Comparison of ENCODE assay signal across 26 cellular contexts in genomic region chr20:36368869-36369268, GRCh38.
"Had no signal": no experiment of that assay in that cellular context is flagged by ENCODE, and none has a peak within 500 bp of the region (broad histone marks: within the 10 kb centered on the region; RNA-seq: fewer than 3 reads in every experiment).

No MANE protein-coding gene starts in this region.

- H3K36me3 ChIP-seq: esophagus squamous epithelium, heart right ventricle, lower lobe of right lung, neural progenitor cell, ovary, right lobe of liver, thyroid gland had no signal

- H3K27ac ChIP-seq: esophagus squamous epithelium, heart right ventricle, lower lobe of right lung, neural progenitor cell, ovary, right lobe of liver, thyroid gland had no signal

- H3K4me2 ChIP-seq: neural progenitor cell had no signal

- H3K4me1 Mint-ChIP-seq: immature natural killer cell; memory B cell; naive thymus-derived CD4-positive, alpha-beta T cell; nephron; neural progenitor cell; stimulated activated naive B cell treated with anti-CD40 and anti-IgM and Interleukin-4, amounts not matched to agents 10 μg/mL and 1 μg/mL and 100 μg/mL, for 72 hours had no signal

- H3K9me3 Mint-ChIP-seq: immature natural killer cell; memory B cell; nephron; neural progenitor cell; stimulated activated naive B cell treated with anti-CD40 and anti-IgM and Interleukin-4, amounts not matched to agents 10 μg/mL and 1 μg/mL and 100 μg/mL, for 72 hours; stimulated activated naive CD8-positive, alpha-beta T cell treated with anti-CD3 and anti-CD28 coated beads, Interleukin-15, Interleukin-2, amounts not matched to agents 100 ng/mL and 50 ng/mL, for 24 hours had no signal

- ATAC-seq: heart right ventricle; left colon; left ventricle myocardium superior; lower lobe of right lung; naive thymus-derived CD4-positive, alpha-beta T cell; right lobe of liver; stimulated activated naive B cell treated with anti-CD40 and anti-IgM and Interleukin-4, amounts not matched to agents 10 μg/mL and 1 μg/mL and 100 μg/mL, for 72 hours had no signal

- H3K4me3 ChIP-seq: esophagus squamous epithelium, heart right ventricle, lower lobe of right lung, neural progenitor cell, ovary, right lobe of liver, thyroid gland had no signal

- H3K4me3 Mint-ChIP-seq: immature natural killer cell; memory B cell; naive thymus-derived CD4-positive, alpha-beta T cell; nephron; neural progenitor cell; stimulated activated naive B cell treated with anti-CD40 and anti-IgM and Interleukin-4, amounts not matched to agents 10 μg/mL and 1 μg/mL and 100 μg/mL, for 72 hours; stimulated activated naive CD8-positive, alpha-beta T cell treated with anti-CD3 and anti-CD28 coated beads, Interleukin-15, Interleukin-2, amounts not matched to agents 100 ng/mL and 50 ng/mL, for 24 hours had no signal

- H3K9ac ChIP-seq: neural progenitor cell had no signal

- H3K4me1 ChIP-seq: esophagus squamous epithelium, heart right ventricle, lower lobe of right lung, right lobe of liver, thyroid gland had no signal

- H3K36me3 Mint-ChIP-seq: immature natural killer cell; memory B cell; naive thymus-derived CD4-positive, alpha-beta T cell; neural progenitor cell; stimulated activated naive B cell treated with anti-CD40 and anti-IgM and Interleukin-4, amounts not matched to agents 10 μg/mL and 1 μg/mL and 100 μg/mL, for 72 hours had no signal

- H3K27me3 ChIP-seq: neural progenitor cell, ovary, right lobe of liver, thyroid gland had no signal

- H2AFZ ChIP-seq: neural progenitor cell had no signal

- H3K9me3 ChIP-seq: esophagus squamous epithelium, heart right ventricle, lower lobe of right lung, ovary, right lobe of liver, thyroid gland had no signal

- H3K27ac Mint-ChIP-seq: immature natural killer cell; memory B cell; naive thymus-derived CD4-positive, alpha-beta T cell; nephron; neural progenitor cell; stimulated activated naive B cell treated with anti-CD40 and anti-IgM and Interleukin-4, amounts not matched to agents 10 μg/mL and 1 μg/mL and 100 μg/mL, for 72 hours; stimulated activated naive CD8-positive, alpha-beta T cell treated with anti-CD3 and anti-CD28 coated beads, Interleukin-15, Interleukin-2, amounts not matched to agents 100 ng/mL and 50 ng/mL, for 24 hours had no signal

- DNase-seq: central memory CD4-positive, alpha-beta T cell; effector CD8-positive, alpha-beta T cell; erythroblast; esophagus squamous epithelium; foreskin melanocyte; glutamatergic neuron; heart right ventricle; immature natural killer cell; islet precursor cell; kidney glomerular epithelial cell; left colon; left ventricle myocardium superior; lower lobe of right lung; naive thymus-derived CD4-positive, alpha-beta T cell; nucleus accumbens; ovary; right lobe of liver; small intestine; stimulated activated CD4-positive, alpha-beta T cell treated with anti-CD3 and anti-CD28 coated beads, Interleukin-15, amount 100 ng/mL, for 24 hours; stimulated activated CD4-positive, alpha-beta T cell treated with anti-CD3 and anti-CD28 coated beads, Interleukin-2, amount 100 ng/mL, for 48 hours; stimulated activated naive B cell treated with anti-CD40 and anti-IgM and Interleukin-4, amounts not matched to agents 10 μg/mL and 1 μg/mL and 100 μg/mL, for 72 hours; thyroid gland had no signal
